Comparison of ENCODE assay signal across 17 cellular contexts in the genomic region with DNA sequence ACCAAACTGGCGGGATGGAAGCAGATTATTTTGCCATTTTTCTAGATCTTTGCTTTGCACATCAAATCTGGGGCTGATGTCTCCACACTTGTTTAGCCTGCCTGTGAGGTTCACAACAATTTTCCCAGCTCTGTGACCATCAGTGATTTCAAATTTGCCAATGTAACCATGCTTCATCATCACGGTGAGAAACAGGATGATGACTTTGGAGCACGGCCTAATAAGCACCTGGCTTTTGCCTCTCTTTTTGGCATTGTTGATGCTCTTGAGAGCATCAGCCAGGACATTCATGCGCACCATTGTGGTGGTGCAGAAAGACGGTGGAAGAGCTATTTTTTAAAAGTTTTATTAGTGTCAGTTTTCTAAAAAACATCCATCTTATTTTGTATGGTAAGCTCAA. TPM values are rescaled to one million over a fixed set of nuclear protein-coding genes. Genes with fewer than 3 reads are reported as not detected.
DNase-seq lines count a peak whose midpoint lies in the region; ATAC-seq and TF ChIP-seq lines count a peak whose summit lies in the region.
"Had no signal": no experiment of that assay in that cellular context is flagged by ENCODE, and none has a peak within 500 bp of the region (broad histone marks: within the 10 kb centered on the region; RNA-seq: fewer than 3 reads in every experiment).

No MANE protein-coding gene starts in this region.

- H3K36me3 Mint-ChIP-seq in activated T-cell treated with anti-CD3 and anti-CD28 coated beads, Interleukin-2, amount 50 U/mL, for 24 hours (ENCODE audit: low read depth): peaks cover 88% of the 10 kb centered on the region
- peaks cover 67% of the 10 kb centered on the region for H3K36me3 Mint-ChIP-seq in CD8-positive, alpha-beta T cell
- peaks cover 49% of the 10 kb centered on the region for H3K36me3 Mint-ChIP-seq in WTC11
- H3K36me3 Mint-ChIP-seq in immature natural killer cell: peaks cover 38 to 47% (median 43%) of the 10 kb centered on the region in 3 donors

- POLR2A ChIA-PET in CD8-positive, alpha-beta T cell (lab: Charles Lee): no interaction called here
- POLR2A ChIA-PET in WTC11 (lab: Charles Lee): no interaction called here

- H3K4me3 Mint-ChIP-seq in activated T-cell treated with anti-CD3 and anti-CD28 coated beads, Interleukin-2, amount 50 U/mL, for 24 hours: no peak overlapping the region
- H3K4me3 Mint-ChIP-seq in CD8-positive, alpha-beta T cell: no peak overlapping the region
- H3K4me3 Mint-ChIP-seq in WTC11: no peak overlapping the region
- H3K4me3 Mint-ChIP-seq in immature natural killer cell: no peak overlapping the region
- H3K4me3 Mint-ChIP-seq: CD4-positive, alpha-beta memory T cell; HFFc6 had no signal

- H3K27ac ChIP-seq in CD8-positive, alpha-beta T cell (ENCODE audit: low read depth, low read length): no peak overlapping the region
- H3K27ac ChIP-seq: BLaER1 treated with 17β-estradiol and CSF1 and Interleukin-3, amounts not matched to agents 10 nM and 100 nM had no signal

- H3K4me1 Mint-ChIP-seq in activated T-cell treated with anti-CD3 and anti-CD28 coated beads, Interleukin-2, amount 50 U/mL, for 24 hours (ENCODE audit: low read depth): peaks cover 9% of the 10 kb centered on the region
- no peaks in the 10 kb centered on the region for H3K4me1 Mint-ChIP-seq in CD8-positive, alpha-beta T cell (ENCODE audit: low read depth)
- H3K4me1 Mint-ChIP-seq in WTC11 (no peaks in the 10 kb centered on the region), immature natural killer cell (no peaks in the 10 kb centered on the region)

- no peaks in the 10 kb centered on the region for H3K4me1 ChIP-seq in CD8-positive, alpha-beta T cell (ENCODE audit: insufficient read depth, low read length)
- H3K4me1 ChIP-seq: BLaER1 treated with 17β-estradiol and CSF1 and Interleukin-3, amounts not matched to agents 10 nM and 100 nM had no signal

- CTCF ChIA-PET in CD8-positive, alpha-beta T cell (lab: Charles Lee): interaction anchor here (1.2 kb wide), 1 partner anchor 10 kb away, joined by 4 read pairs; no protein-coding TSS in a partner anchor
- CTCF ChIA-PET in WTC11 (lab: Charles Lee): interaction anchor here (0.7 to 1.1 kb wide), 2 partner anchors 20 to 31 kb away, joined by 3 to 5 read pairs; no protein-coding TSS in a partner anchor

- H3K9me3 ChIP-seq in CD8-positive, alpha-beta T cell (ENCODE audit: low read length): no peaks in the 10 kb centered on the region
- H3K9me3 ChIP-seq: BLaER1 treated with 17β-estradiol and CSF1 and Interleukin-3, amounts not matched to agents 10 nM and 100 nM had no signal

- H3K4me3 ChIP-seq in CD8-positive, alpha-beta T cell (ENCODE audit: low read depth, low read length): no peak overlapping the region
- H3K4me3 ChIP-seq: BLaER1 treated with 17β-estradiol and CSF1 and Interleukin-3, amounts not matched to agents 10 nM and 100 nM had no signal

- peaks cover 14% of the 10 kb centered on the region for H3K36me3 ChIP-seq in CD8-positive, alpha-beta T cell (ENCODE audit: insufficient read depth, low read length)

- no peaks in the 10 kb centered on the region for H3K9me3 Mint-ChIP-seq in activated T-cell treated with anti-CD3 and anti-CD28 coated beads, Interleukin-2, amount 50 U/mL, for 24 hours
- H3K9me3 Mint-ChIP-seq in CD8-positive, alpha-beta T cell: no peaks in the 10 kb centered on the region
- H3K9me3 Mint-ChIP-seq in WTC11 (no peaks in the 10 kb centered on the region), immature natural killer cell (no peaks in the 10 kb centered on the region)
- H3K9me3 Mint-ChIP-seq: CD4-positive, alpha-beta memory T cell; HFFc6 had no signal

- H3K27ac Mint-ChIP-seq in activated T-cell treated with anti-CD3 and anti-CD28 coated beads, Interleukin-2, amount 50 U/mL, for 24 hours: peak overlapping the region; percentile 66
- peak overlapping the region; percentile 60 for H3K27ac Mint-ChIP-seq in CD8-positive, alpha-beta T cell
- peak overlapping the region; percentile 44; the same call in 1 of the 2 replicates for H3K27ac Mint-ChIP-seq in WTC11
- H3K27ac Mint-ChIP-seq in immature natural killer cell: peak overlapping the region in 4 of 6 donors; percentile 45 to 57 (median 50)
- H3K27ac Mint-ChIP-seq: HFFc6 had no signal

- intact Hi-C loops in CD8-positive, alpha-beta T cell (cut with DNase I, micrococcal nuclease): no loop called here

- no peak for ATAC-seq in CD8-positive, alpha-beta T cell
- ATAC-seq in WTC11 (no peak), HG03108 (IDR thresholded peaks at IDR 0.05; ENCODE audit: unreplicated experiment) (no peak)
- ATAC-seq: HepG2 had no signal

- no peak for TF ChIP-seq CTCF in CD8-positive, alpha-beta T cell (IDR thresholded peaks at IDR 0.05)
- no peak for TF ChIP-seq CTCF in WTC11 (IDR thresholded peaks at IDR 0.05)

- no peak for DNase-seq in activated T-cell treated with anti-CD3 and anti-CD28 coated beads, Interleukin-2, amount 50 U/mL, for 24 hours
- DNase-seq in activated T-cell treated with anti-CD3 and anti-CD28 coated beads for 4 hours: no peak
- no peak for DNase-seq in CD8-positive, alpha-beta T cell
- DNase-seq in WTC11 (ENCODE audit: low spot score): no peak
- no peak for DNase-seq in immature natural killer cell
- no peak for DNase-seq in middle frontal gyrus (ENCODE audit: extremely low spot score, low spot score)
- no peak for DNase-seq in islet precursor cell
- DNase-seq: ACHN; CD4-positive, alpha-beta memory T cell; COR-L47; DND-41; GF-D8; HCEC 1CT; HFFc6 had no signal

- H3K27me3 Mint-ChIP-seq in activated T-cell treated with anti-CD3 and anti-CD28 coated beads, Interleukin-2, amount 50 U/mL, for 24 hours: no peaks in the 10 kb centered on the region
- no peaks in the 10 kb centered on the region for H3K27me3 Mint-ChIP-seq in CD8-positive, alpha-beta T cell (ENCODE audit: low read depth)
- H3K27me3 Mint-ChIP-seq in WTC11 (ENCODE audit: low read depth) (no peaks in the 10 kb centered on the region), immature natural killer cell (ENCODE audit: low read depth in 3 of 3) (no peaks in the 10 kb centered on the region)
- H3K27me3 Mint-ChIP-seq: CD4-positive, alpha-beta memory T cell had no signal

- no peaks in the 10 kb centered on the region for H3K27me3 ChIP-seq in CD8-positive, alpha-beta T cell (ENCODE audit: insufficient read depth, low read length)
- H3K27me3 ChIP-seq: BLaER1 treated with 17β-estradiol and CSF1 and Interleukin-3, amounts not matched to agents 10 nM and 100 nM had no signal

TF ChIP-seq in WTC11, 78 proteins besides CTCF, POLR2A, EP300 and RAD21 (continues in another document):
- TF ChIP-seq RORB (CRISPR knock-in tag; IDR thresholded peaks at IDR 0.05): no peak
- no peak for TF ChIP-seq ETV6 (CRISPR knock-in tag; IDR thresholded peaks at IDR 0.05)
- TF ChIP-seq, protein P1, sequence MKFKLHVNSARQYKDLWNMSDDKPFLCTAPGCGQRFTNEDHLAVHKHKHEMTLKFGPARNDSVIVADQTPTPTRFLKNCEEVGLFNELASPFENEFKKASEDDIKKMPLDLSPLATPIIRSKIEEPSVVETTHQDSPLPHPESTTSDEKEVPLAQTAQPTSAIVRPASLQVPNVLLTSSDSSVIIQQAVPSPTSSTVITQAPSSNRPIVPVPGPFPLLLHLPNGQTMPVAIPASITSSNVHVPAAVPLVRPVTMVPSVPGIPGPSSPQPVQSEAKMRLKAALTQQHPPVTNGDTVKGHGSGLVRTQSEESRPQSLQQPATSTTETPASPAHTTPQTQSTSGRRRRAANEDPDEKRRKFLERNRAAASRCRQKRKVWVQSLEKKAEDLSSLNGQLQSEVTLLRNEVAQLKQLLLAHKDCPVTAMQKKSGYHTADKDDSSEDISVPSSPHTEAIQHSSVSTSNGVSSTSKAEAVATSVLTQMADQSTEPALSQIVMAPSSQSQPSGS (CRISPR knock-in tag; IDR thresholded peaks at IDR 0.05; ENCODE audit: borderline replicate concordance, low read depth): no peak
- no peak for TF ChIP-seq TEAD1 (CRISPR knock-in tag; IDR thresholded peaks at IDR 0.05)
- no peak for TF ChIP-seq ZNF232 (CRISPR knock-in tag; IDR thresholded peaks at IDR 0.05)
- TF ChIP-seq GABPB1 (CRISPR knock-in tag; IDR thresholded peaks at IDR 0.05): no peak
- TF ChIP-seq IRF2 (CRISPR knock-in tag; IDR thresholded peaks at IDR 0.05; ENCODE audit: borderline replicate concordance, low read depth): no peak
- TF ChIP-seq, protein P2, sequence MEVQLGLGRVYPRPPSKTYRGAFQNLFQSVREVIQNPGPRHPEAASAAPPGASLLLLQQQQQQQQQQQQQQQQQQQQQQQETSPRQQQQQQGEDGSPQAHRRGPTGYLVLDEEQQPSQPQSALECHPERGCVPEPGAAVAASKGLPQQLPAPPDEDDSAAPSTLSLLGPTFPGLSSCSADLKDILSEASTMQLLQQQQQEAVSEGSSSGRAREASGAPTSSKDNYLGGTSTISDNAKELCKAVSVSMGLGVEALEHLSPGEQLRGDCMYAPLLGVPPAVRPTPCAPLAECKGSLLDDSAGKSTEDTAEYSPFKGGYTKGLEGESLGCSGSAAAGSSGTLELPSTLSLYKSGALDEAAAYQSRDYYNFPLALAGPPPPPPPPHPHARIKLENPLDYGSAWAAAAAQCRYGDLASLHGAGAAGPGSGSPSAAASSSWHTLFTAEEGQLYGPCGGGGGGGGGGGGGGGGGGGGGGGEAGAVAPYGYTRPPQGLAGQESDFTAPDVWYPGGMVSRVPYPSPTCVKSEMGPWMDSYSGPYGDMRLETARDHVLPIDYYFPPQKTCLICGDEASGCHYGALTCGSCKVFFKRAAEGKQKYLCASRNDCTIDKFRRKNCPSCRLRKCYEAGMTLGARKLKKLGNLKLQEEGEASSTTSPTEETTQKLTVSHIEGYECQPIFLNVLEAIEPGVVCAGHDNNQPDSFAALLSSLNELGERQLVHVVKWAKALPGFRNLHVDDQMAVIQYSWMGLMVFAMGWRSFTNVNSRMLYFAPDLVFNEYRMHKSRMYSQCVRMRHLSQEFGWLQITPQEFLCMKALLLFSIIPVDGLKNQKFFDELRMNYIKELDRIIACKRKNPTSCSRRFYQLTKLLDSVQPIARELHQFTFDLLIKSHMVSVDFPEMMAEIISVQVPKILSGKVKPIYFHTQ (CRISPR knock-in tag; IDR thresholded peaks at IDR 0.05): no peak

RNA-seq across cellular contexts. Expression of gene IARS2, which starts 50.1 kb away (rescaled TPM):
- total RNA-seq in CD8-positive, alpha-beta T cell: 10 to 100 TPM; 14.4 to 16.2 TPM
- total RNA-seq in WTC11 (2021): 72.3 to 73.9 TPM (median 73.6 TPM) in 3 replicates
- polyA plus RNA-seq in immature natural killer cell: 10 to 100 TPM; 44.9 to 76.8 (median 57.3) TPM

RNA-seq across cellular contexts. Expression of gene BPNT1, which starts 54.5 kb away (rescaled TPM):
- total RNA-seq in CD8-positive, alpha-beta T cell: 1 to 10 TPM; 2.9 to 3.2 TPM
- total RNA-seq in WTC11 (2021): 12.8 to 14.4 TPM (median 13.7 TPM) in 3 replicates
- polyA plus RNA-seq in immature natural killer cell: 10 to 100 TPM; 13.9 to 19.0 (median 15.3) TPM
